Comparison of ENCODE assay signal across 25 cellular contexts in the genomic region with DNA sequence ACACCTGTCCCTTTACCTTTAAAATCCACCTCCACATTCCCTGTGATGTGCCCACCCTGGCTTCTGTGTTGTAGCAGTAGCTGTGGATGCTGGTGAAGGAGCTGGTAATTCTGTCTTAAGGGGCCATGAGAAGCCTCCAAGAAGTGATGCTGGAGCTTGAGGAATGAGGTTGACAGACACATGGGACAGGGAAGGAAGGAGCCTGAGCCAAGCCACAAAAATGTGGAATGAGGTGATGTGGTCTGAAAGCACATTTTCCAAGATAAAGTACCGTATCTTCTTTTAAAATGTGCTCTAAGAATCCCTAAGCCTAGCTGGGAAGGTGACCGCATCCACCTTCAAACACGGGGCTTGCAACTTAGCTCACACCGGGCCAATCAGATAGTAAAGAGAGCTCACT. TPM values are rescaled to one million over a fixed set of nuclear protein-coding genes. Genes with fewer than 3 reads are reported as not detected.
DNase-seq lines count a peak whose midpoint lies in the region; ATAC-seq, FAIRE-seq and TF ChIP-seq lines count a peak whose summit lies in the region.
"Had no signal": no experiment of that assay in that cellular context is flagged by ENCODE, and none has a peak within 500 bp of the region (broad histone marks: within the 10 kb centered on the region; RNA-seq: fewer than 3 reads in every experiment).

No MANE protein-coding gene starts in this region.

- H4K8ac ChIP-seq in neuronal stem cell (ENCODE audit: low read depth, low read length), result no peak overlapping the region

- no peak for TF ChIP-seq CTCF in bronchial epithelial cell (IDR thresholded peaks at IDR 0.05; ENCODE audit: insufficient read depth, low read length, severe bottlenecking)
- no peak for TF ChIP-seq CTCF in osteoblast (IDR thresholded peaks at IDR 0.05; ENCODE audit: extremely low read depth, low read depth, low read length)
- TF ChIP-seq CTCF in progenitor cell of endocrine pancreas (IDR thresholded peaks at IDR 0.05; ENCODE audit: unreplicated experiment), result no peak

- peak overlapping the region; percentile 2 for H2BK12ac ChIP-seq in neuronal stem cell (ENCODE audit: low read length)

- no peak overlapping the region for H2BK15ac ChIP-seq in neuronal stem cell (ENCODE audit: low read length)

- H3K27ac ChIP-seq in neuronal stem cell (replicated peaks; ENCODE audit: low read length), result no peak overlapping the region
- H3K27ac ChIP-seq in osteoblast (ENCODE audit: low read depth, low read length), result no peak overlapping the region
- H3K27ac ChIP-seq: uterus had no signal

- ATAC-seq in HG03469 (IDR thresholded peaks at IDR 0.05; ENCODE audit: unreplicated experiment), result no peak
- ATAC-seq in HG03439 (IDR thresholded peaks at IDR 0.05; ENCODE audit: unreplicated experiment), result no peak
- ATAC-seq: GM23338, right cardiac atrium had no signal

- no CpG with 5 or more reads among the region's 4 CpGs for WGBS in neuronal stem cell (ENCODE audit: extremely low coverage in 2 of 2, insufficient read length in 2 of 2, insufficient replicate concordance in 1 of 2), 2 donors

- H3K4me3 ChIP-seq in bronchial epithelial cell (ENCODE audit: low read depth, low read length) (no peak overlapping the region), neuronal stem cell (ENCODE audit: low read length in 2 of 2) (no peak overlapping the region), osteoblast (ENCODE audit: insufficient read depth, low read length) (no peak overlapping the region)
- H3K4me3 ChIP-seq: GM23338, uterus had no signal

- peaks cover under 1% of the 10 kb centered on the region for H3K9me3 Mint-ChIP-seq in progenitor cell of endocrine pancreas (ENCODE audit: low read depth)
- H3K9me3 Mint-ChIP-seq: GM23338 had no signal

- FAIRE-seq in bronchial epithelial cell (lab: Jason Lieb, UNC), result no peak

- H3K4me2 ChIP-seq in neuronal stem cell (ENCODE audit: insufficient read depth, low read length, poor library complexity, severe bottlenecking), result no peak overlapping the region
- H3K4me2 ChIP-seq in osteoblast (ENCODE audit: insufficient read depth, low read length), result no peak overlapping the region
- H3K4me2 ChIP-seq: GM23338 had no signal

- no peaks in the 10 kb centered on the region for H4K20me1 ChIP-seq in osteoblast (ENCODE audit: insufficient read depth, low read length)

- DNase-seq in Daoy (ENCODE audit: low read depth), result peak; percentile 71
- DNase-seq in LoVo (ENCODE audit: low spot score), result peak; percentile 9
- peak; percentile 27 for DNase-seq in bronchial epithelial cell (ENCODE audit: low read depth)
- no peak for DNase-seq in neuronal stem cell (ENCODE audit: low spot score)
- DNase-seq in osteoblast (ENCODE audit: insufficient read length, low spot score, missing footprints), result no peak
- no peak for DNase-seq in progenitor cell of endocrine pancreas (ENCODE audit: low spot score, unreplicated experiment)
- DNase-seq: activated CD4-positive, alpha-beta T cell treated with anti-CD3 and anti-CD28 coated beads, Interleukin-2, amount 10 ng/mL, durations not matched to agents 7 days and 5 days; activated naive CD4-positive, alpha-beta T cell treated with anti-CD3 and anti-CD28 coated beads for 36 hours; activated T-cell treated with anti-CD3 and anti-CD28 coated beads for 4 hours; COR-L47; effector CD4-positive, alpha-beta T cell; GDM1; hypothalamus; NCI-H146; NCI-H2227 treated with DMSO at 0.1 percent for 48 hours; right cardiac atrium; RPMI8226; uterus had no signal

- H3K27me3 Mint-ChIP-seq in progenitor cell of endocrine pancreas, result peaks cover 16% of the 10 kb centered on the region

- no peak overlapping the region for H2BK120ac ChIP-seq in neuronal stem cell (ENCODE audit: low read depth, low read length)

- H3K27me3 ChIP-seq in bronchial epithelial cell (ENCODE audit: control insufficient read depth, insufficient read depth, low read length), result no peaks in the 10 kb centered on the region
- no peaks in the 10 kb centered on the region for H3K27me3 ChIP-seq in neuronal stem cell (ENCODE audit: control insufficient read depth in 3 of 3, insufficient read depth in 3 of 3, low read depth in 1 of 3, low read length in 3 of 3)
- peaks cover 60% of the 10 kb centered on the region for H3K27me3 ChIP-seq in osteoblast (ENCODE audit: insufficient read depth, low read length)
- H3K27me3 ChIP-seq: uterus had no signal

- H3K23ac ChIP-seq in neuronal stem cell (ENCODE audit: low read depth, low read length, poor library complexity), result no peak overlapping the region

- H2BK5ac ChIP-seq in neuronal stem cell (ENCODE audit: low read length), result no peak overlapping the region

- H3K79me1 ChIP-seq in neuronal stem cell (ENCODE audit: low read depth, low read length), result no peaks in the 10 kb centered on the region

- H3K9ac ChIP-seq in neuronal stem cell (ENCODE audit: low read depth, low read length, poor library complexity), result no peak overlapping the region

- no peak overlapping the region for H4K91ac ChIP-seq in neuronal stem cell (ENCODE audit: low read depth, low read length, poor library complexity)

- H2AK5ac ChIP-seq in neuronal stem cell (ENCODE audit: low read depth, low read length), result no peak overlapping the region

- no peak overlapping the region for H3K4ac ChIP-seq in neuronal stem cell (ENCODE audit: low read length)

- H3K18ac ChIP-seq in neuronal stem cell (ENCODE audit: low read length), result no peak overlapping the region

- H3K4me3 Mint-ChIP-seq in progenitor cell of endocrine pancreas (ENCODE audit: low read depth), result no peak overlapping the region
- H3K4me3 Mint-ChIP-seq: activated CD4-positive, alpha-beta T cell treated with anti-CD3 and anti-CD28 coated beads, Interleukin-2, amount 10 ng/mL, durations not matched to agents 7 days and 5 days; activated naive CD4-positive, alpha-beta T cell treated with anti-CD3 and anti-CD28 coated beads for 36 hours; GM23338; mesothelial cell of epicardium; neural crest cell had no signal

- no peaks in the 10 kb centered on the region for H3K4me1 Mint-ChIP-seq in progenitor cell of endocrine pancreas (ENCODE audit: low read depth)
- H3K4me1 Mint-ChIP-seq: GM23338 had no signal

- H3K79me2 ChIP-seq in osteoblast (ENCODE audit: insufficient read depth, low read length), result no peaks in the 10 kb centered on the region

- H3K36me3 ChIP-seq in bronchial epithelial cell (ENCODE audit: control insufficient read depth, insufficient read depth, low read length), result no peaks in the 10 kb centered on the region
- no peaks in the 10 kb centered on the region for H3K36me3 ChIP-seq in neuronal stem cell (replicated peaks in 1 of 2; ENCODE audit: control insufficient read depth in 2 of 2, insufficient read depth in 2 of 2, low read length in 2 of 2)
- H3K36me3 ChIP-seq in osteoblast (ENCODE audit: insufficient read depth, low read length), result no peaks in the 10 kb centered on the region
- H3K36me3 ChIP-seq: uterus had no signal

- H3K36me3 Mint-ChIP-seq in progenitor cell of endocrine pancreas (ENCODE audit: insufficient read depth), result no peaks in the 10 kb centered on the region
- H3K36me3 Mint-ChIP-seq: mesothelial cell of epicardium had no signal

- H3K14ac ChIP-seq in neuronal stem cell (ENCODE audit: low read length), result no peak overlapping the region

- H3K4me1 ChIP-seq in neuronal stem cell (ENCODE audit: control insufficient read depth in 2 of 2, insufficient read depth in 1 of 2, low read depth in 1 of 2, low read length in 2 of 2) (peaks cover 3 to 15% of the 10 kb centered on the region in 2 donors), osteoblast (ENCODE audit: insufficient read depth, low read length) (no peaks in the 10 kb centered on the region)
- H3K4me1 ChIP-seq: uterus had no signal

- no peaks in the 10 kb centered on the region for H3K9me3 ChIP-seq in neuronal stem cell (replicated peaks in 1 of 2; ENCODE audit: control insufficient read depth in 2 of 2, insufficient read depth in 1 of 2, low read depth in 1 of 2, low read length in 2 of 2)
- no peaks in the 10 kb centered on the region for H3K9me3 ChIP-seq in osteoblast (ENCODE audit: low read depth, low read length)
- H3K9me3 ChIP-seq: uterus had no signal

- no peak overlapping the region for H3K27ac Mint-ChIP-seq in progenitor cell of endocrine pancreas
- H3K27ac Mint-ChIP-seq: activated CD4-positive, alpha-beta T cell treated with anti-CD3 and anti-CD28 coated beads, Interleukin-2, amount 10 ng/mL, durations not matched to agents 7 days and 5 days; activated naive CD4-positive, alpha-beta T cell treated with anti-CD3 and anti-CD28 coated beads for 36 hours; GM23338; mesothelial cell of epicardium had no signal

- no peak overlapping the region for H2AFZ ChIP-seq in neuronal stem cell (ENCODE audit: low read length)
- no peak overlapping the region for H2AFZ ChIP-seq in osteoblast (ENCODE audit: low read length)
- H2AFZ ChIP-seq: GM23338 had no signal

RNA-seq across cellular contexts. Expression of gene VWA3B, which starts 31.2 kb away (rescaled TPM):
- total RNA-seq in Daoy (2014; rRNA removed; shearing (Covaris generic)), result 0.77 TPM in 1 of 2 replicates, not detected in the other
- total RNA-seq in bronchial epithelial cell (0.13 TPM in 1 of 2 replicates, not detected in the other), osteoblast (0.59 TPM in 1 of 2 replicates, not detected in the other), progenitor cell of endocrine pancreas (0.12 and 0.47 TPM in 2 replicates)
- 0.03 TPM for polyA plus RNA-seq in neuronal stem cell (2013, experiment 1 of 2)
- polyA plus RNA-seq in neuronal stem cell (2013, experiment 2 of 2), result 0.06 TPM
- total RNA-seq: activated CD4-positive, alpha-beta T cell treated with anti-CD3 and anti-CD28 coated beads, Interleukin-2, amount 10 ng/mL, durations not matched to agents 7 days and 5 days; GM23338; HT-29; mesothelial cell of epicardium; neural crest cell had no signal
- polyA plus RNA-seq: fibroblast of lung, GM23338 had no signal

Comparison
In these comparisons a context has a peak if more than half of its experiments do, and no peak if none do; other contexts are left out.
1. DNase-seq: peak in Daoy (single experiment), LoVo (single experiment) and bronchial epithelial cell (single experiment); none in neuronal stem cell (single experiment), osteoblast (single experiment) and progenitor cell of endocrine pancreas (single experiment).